8 cellular contexts compared by ENCODE assay signal in the genomic region with DNA sequence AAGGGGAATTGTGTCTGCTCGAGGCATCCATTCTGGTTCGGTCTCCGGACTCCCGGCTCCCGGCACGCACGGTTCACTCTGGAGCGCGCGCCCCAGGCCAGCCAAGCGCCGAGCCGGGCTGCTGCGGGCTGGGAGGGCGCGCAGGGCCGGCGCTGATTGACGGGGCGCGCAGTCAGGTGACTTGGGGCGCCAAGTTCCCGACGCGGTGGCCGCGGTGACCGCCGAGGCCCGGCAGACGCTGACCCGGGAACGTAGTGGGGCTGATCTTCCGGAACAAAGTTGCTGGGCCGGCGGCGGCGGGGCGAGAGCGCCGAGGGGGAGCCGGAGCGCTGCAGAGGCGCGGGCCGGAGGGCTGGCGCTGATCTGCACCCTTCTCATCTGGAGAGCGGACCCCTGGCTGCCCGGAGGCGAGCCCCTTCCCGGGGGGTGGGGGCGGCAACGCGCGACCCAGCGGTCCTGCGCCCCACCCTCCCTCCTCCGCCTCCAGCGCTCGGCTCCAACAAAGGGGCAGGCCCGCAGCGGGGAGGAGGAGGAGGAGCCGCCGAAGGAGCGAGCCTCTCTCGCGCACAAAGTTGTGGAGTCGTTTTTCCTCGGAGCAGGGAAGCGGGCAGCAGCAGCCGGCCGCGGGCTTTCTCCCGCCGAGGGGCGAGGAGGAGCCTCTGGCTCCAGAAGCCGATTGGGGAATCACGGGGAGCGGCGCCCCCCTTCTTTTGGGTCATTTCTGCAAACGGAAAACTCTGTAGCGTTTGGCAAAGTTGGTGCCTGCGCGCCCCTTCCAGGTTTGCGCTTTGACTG. TPM values are rescaled to one million over a fixed set of nuclear protein-coding genes. Genes with fewer than 3 reads are reported as not detected.
DNase-seq lines count a peak whose midpoint lies in the region; ATAC-seq lines count a peak whose summit lies in the region.

A gene (plus strand): TSS at position 583 of the 795 bp plus-strand sequence. CDS start 6,494 bp downstream, outside the sequence.

- H3K36me3 ChIP-seq in NT2/D1 (ENCODE audit: insufficient read depth, insufficient read length, low read length), result peaks cover 5% of the 10 kb centered on the region
- H3K36me3 ChIP-seq in esophagus (ENCODE audit: control insufficient read depth in 2 of 2, insufficient read depth in 2 of 2, low read length in 1 of 2), result no peaks in the 10 kb centered on the region

- peak within 1 kb of the TSS; percentile 91 for H3K4me3 Mint-ChIP-seq in stimulated activated naive CD8-positive, alpha-beta T cell treated with anti-CD3 and anti-CD28 coated beads, Interleukin-15, Interleukin-2, amounts not matched to agents 100 ng/mL and 50 ng/mL, for 24 hours

- H3K27ac Mint-ChIP-seq in stimulated activated naive CD8-positive, alpha-beta T cell treated with anti-CD3 and anti-CD28 coated beads, Interleukin-15, Interleukin-2, amounts not matched to agents 100 ng/mL and 50 ng/mL, for 24 hours, result peak within 1 kb of the TSS; percentile 48

- no peaks in the 10 kb centered on the region for H3K9me3 Mint-ChIP-seq in stimulated activated naive CD8-positive, alpha-beta T cell treated with anti-CD3 and anti-CD28 coated beads, Interleukin-15, Interleukin-2, amounts not matched to agents 100 ng/mL and 50 ng/mL, for 24 hours

- peaks cover 20% of the 10 kb centered on the region for H3K27me3 Mint-ChIP-seq in stimulated activated naive CD8-positive, alpha-beta T cell treated with anti-CD3 and anti-CD28 coated beads, Interleukin-15, Interleukin-2, amounts not matched to agents 100 ng/mL and 50 ng/mL, for 24 hours

- peaks cover 20% of the 10 kb centered on the region for H3K4me1 Mint-ChIP-seq in stimulated activated naive CD8-positive, alpha-beta T cell treated with anti-CD3 and anti-CD28 coated beads, Interleukin-15, Interleukin-2, amounts not matched to agents 100 ng/mL and 50 ng/mL, for 24 hours (ENCODE audit: low read depth)

- H3K4me3 ChIP-seq in NT2/D1 (ENCODE audit: insufficient read length, low read depth) (peak within 1 kb of the TSS; percentile 70), esophagus (ENCODE audit: low read depth in 1 of 2, low read length in 2 of 2) (peak within 1 kb of the TSS; percentile 73 to 83)

- H3K4me1 ChIP-seq in NT2/D1 (ENCODE audit: insufficient read depth, insufficient read length), result no peaks in the 10 kb centered on the region
- H3K4me1 ChIP-seq in esophagus (ENCODE audit: control insufficient read depth in 2 of 2, insufficient read depth in 2 of 2, low read length in 1 of 2), result no peaks in the 10 kb centered on the region

- DNase-seq in SIG-M5 treated with dmso at 0.1 percent for 504 hours (lab: John Stamatoyannopoulos, UW; ENCODE audit: unreplicated experiment), result peak; percentile 81
- DNase-seq in SIG-M5 (lab: John Stamatoyannopoulos, UW), result no peak
- DNase-seq in NT2/D1 (ENCODE audit: low read depth, low spot score), result peak; percentile 62
- peak; percentile 59 for DNase-seq in activated T-cell treated with anti-CD3 and anti-CD28 coated beads, Interleukin-2, amount 50 U/mL, for 1 hour
- peak; percentile 77 for DNase-seq in mucosa of gallbladder (ENCODE audit: low spot score)

- H3K27ac ChIP-seq in esophagus (ENCODE audit: low read depth in 2 of 2, low read length in 1 of 2), result peak within 1 kb of the TSS; percentile 83 to 88

- H3K9me3 ChIP-seq in NT2/D1 (ENCODE audit: insufficient read depth, low read length), result no peaks in the 10 kb centered on the region
- no peaks in the 10 kb centered on the region for H3K9me3 ChIP-seq in esophagus (ENCODE audit: control insufficient read depth in 2 of 2, insufficient read depth in 1 of 2, low read depth in 1 of 2, low read length in 1 of 2)

- ATAC-seq in HG03025 (IDR thresholded peaks at IDR 0.05; ENCODE audit: low FRiP score, unreplicated experiment), result peak; percentile 42

- no peaks in the 10 kb centered on the region for H3K36me3 Mint-ChIP-seq in stimulated activated naive CD8-positive, alpha-beta T cell treated with anti-CD3 and anti-CD28 coated beads, Interleukin-15, Interleukin-2, amounts not matched to agents 100 ng/mL and 50 ng/mL, for 24 hours (ENCODE audit: low read depth)

- H3K27me3 ChIP-seq in NT2/D1 (ENCODE audit: insufficient read depth, insufficient read length) (peaks cover 5% of the 10 kb centered on the region), esophagus (ENCODE audit: control insufficient read depth in 1 of 2, insufficient read depth in 2 of 2, low read length in 2 of 2) (no peaks in the 10 kb centered on the region)

- WGBS in esophagus, 2 donors, result 0% methylated on average over 69 to 85 of the region's 85 CpGs

- peak within 1 kb of the TSS; percentile 85 for H3K9ac ChIP-seq in NT2/D1 (ENCODE audit: insufficient read length, low read depth)

RNA-seq across cellular contexts. Expression of the gene that starts here (rescaled TPM):
- polyA plus RNA-seq in esophagus, result 1 to 10 TPM; 9.3 to 9.8 TPM
- 107 TPM for total RNA-seq in mucosa of gallbladder
